In the genomic region with DNA sequence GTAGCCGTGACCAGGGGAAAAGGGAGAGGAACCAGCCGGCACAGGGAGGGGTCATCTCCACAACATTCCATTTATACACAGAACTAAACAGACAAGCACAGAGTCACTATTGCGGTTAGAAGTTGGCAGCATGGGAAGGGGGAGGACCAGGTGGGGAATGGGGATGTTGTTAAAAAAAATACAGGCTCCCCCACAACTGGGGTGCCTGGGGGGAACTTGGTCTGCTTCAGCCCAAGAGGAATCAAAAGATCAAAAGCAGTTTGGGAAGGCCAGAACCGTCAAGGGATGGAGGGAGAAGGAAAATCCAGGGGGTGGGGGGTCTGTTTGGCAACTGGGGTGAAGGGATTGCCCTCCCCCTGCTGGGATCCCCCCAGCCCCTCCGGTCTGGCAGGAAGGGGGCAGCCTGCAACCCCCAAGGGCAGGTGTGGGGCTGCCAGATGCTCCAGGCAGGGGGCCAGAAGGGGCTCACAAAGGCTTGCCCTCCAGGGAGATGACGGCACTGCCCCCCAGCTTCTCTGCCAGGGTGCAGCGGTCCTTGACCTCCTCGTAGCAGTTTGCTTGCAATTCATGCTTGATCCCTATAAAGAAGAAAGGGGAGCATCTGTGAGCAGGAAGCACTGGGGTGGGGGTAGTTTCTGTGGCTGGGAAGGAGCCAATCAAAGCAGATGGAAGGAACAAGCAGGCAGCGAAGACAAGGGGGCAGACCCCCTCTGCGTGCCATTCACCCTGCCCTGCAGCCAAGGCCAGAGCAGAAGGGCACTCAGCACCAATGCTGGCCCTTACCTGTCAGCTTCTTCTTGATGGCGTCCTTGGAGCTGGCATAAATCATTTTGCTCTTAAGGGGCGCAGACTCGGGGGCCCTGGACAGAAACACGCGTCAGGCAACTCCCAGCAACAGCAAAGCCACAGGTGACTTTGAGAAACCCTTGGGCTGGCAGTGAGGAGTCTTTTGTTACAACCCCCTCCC, we compare ENCODE assay signal across 1 cellular context.
TF ChIP-seq lines count a peak whose summit lies in the region.

No MANE protein-coding gene starts in this region.

TF ChIP-seq in K562, 482 proteins besides CTCF, POLR2A, EP300 and RAD21:
- peak; percentile 43 for TF ChIP-seq POLR2G (IDR thresholded peaks at IDR 0.05; ENCODE audit: low read depth, low read length)
- peak; percentile 31 for TF ChIP-seq RBM22 (IDR thresholded peaks at IDR 0.05; ENCODE audit: low read depth, low read length, poor library complexity, severe bottlenecking)
- peak; percentile 67 for TF ChIP-seq RBFOX2 (IDR thresholded peaks at IDR 0.05; ENCODE audit: low read depth, low read length)
- TF ChIP-seq, protein P1, sequence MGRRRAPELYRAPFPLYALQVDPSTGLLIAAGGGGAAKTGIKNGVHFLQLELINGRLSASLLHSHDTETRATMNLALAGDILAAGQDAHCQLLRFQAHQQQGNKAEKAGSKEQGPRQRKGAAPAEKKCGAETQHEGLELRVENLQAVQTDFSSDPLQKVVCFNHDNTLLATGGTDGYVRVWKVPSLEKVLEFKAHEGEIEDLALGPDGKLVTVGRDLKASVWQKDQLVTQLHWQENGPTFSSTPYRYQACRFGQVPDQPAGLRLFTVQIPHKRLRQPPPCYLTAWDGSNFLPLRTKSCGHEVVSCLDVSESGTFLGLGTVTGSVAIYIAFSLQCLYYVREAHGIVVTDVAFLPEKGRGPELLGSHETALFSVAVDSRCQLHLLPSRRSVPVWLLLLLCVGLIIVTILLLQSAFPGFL (CRISPR knock-in tag; IDR thresholded peaks at IDR 0.05) = no peak
